Comparison of ENCODE assay signal across 9 cellular contexts in genomic region chr15:51952805-51953204, GRCh38.
"Had no signal": no experiment of that assay in that cellular context is flagged by ENCODE, and none has a peak within 500 bp of the region (broad histone marks: within the 10 kb centered on the region; RNA-seq: fewer than 3 reads in every experiment).

No MANE protein-coding gene starts in this region.

- H2AFZ ChIP-seq: GM23338 had no signal

- H3K4me3 ChIP-seq: GM23338, K562 had no signal

- DNase-seq: H9, HCEC 1CT, IMR-90, KG1 had no signal

- FAIRE-seq: H1, H54, K562 had no signal

- ATAC-seq: GM23338, K562 had no signal

- H3K4me2 ChIP-seq: GM23338 had no signal

- H3K27ac ChIP-seq: HL-60 had no signal
